Comparison of ENCODE assay signal across 23 cellular contexts in genomic region chr12:10170199-10170598, GRCh38. TPM values are rescaled to one million over a fixed set of nuclear protein-coding genes. Genes with fewer than 3 reads are reported as not detected.
DNase-seq lines count a peak whose midpoint lies in the region; FAIRE-seq and TF ChIP-seq lines count a peak whose summit lies in the region.
"Had no signal": no experiment of that assay in that cellular context is flagged by ENCODE, and none has a peak within 500 bp of the region (broad histone marks: within the 10 kb centered on the region; RNA-seq: fewer than 3 reads in every experiment).

No MANE protein-coding gene starts in this region.

- no peak for TF ChIP-seq POLR2A in suprapubic skin (IDR thresholded peaks at IDR 0.05)

- no peak for TF ChIP-seq EP300 in suprapubic skin (IDR thresholded peaks at IDR 0.05)

- no peaks in the 10 kb centered on the region for H3K9me3 ChIP-seq in suprapubic skin
- H3K9me3 ChIP-seq: ascending aorta, gastroesophageal sphincter, left ventricle myocardium inferior, SJCRH30 had no signal

- peak; percentile 77 for FAIRE-seq in TTC549 (lab: Jason Lieb, UNC)
- FAIRE-seq: colon, endothelial cell of umbilical vein, G401.6 had no signal

- H3K27me3 ChIP-seq in mesendoderm (ENCODE audit: insufficient read depth, low read length, poor library complexity) (no peaks in the 10 kb centered on the region), suprapubic skin (no peaks in the 10 kb centered on the region)
- H3K27me3 ChIP-seq: ascending aorta, gastroesophageal sphincter, SJCRH30 had no signal

- no peak overlapping the region for H2BK120ac ChIP-seq in mesendoderm (ENCODE audit: low read depth, low read length)

- no peak for TF ChIP-seq CTCF in suprapubic skin (IDR thresholded peaks at IDR 0.05)

- no peak overlapping the region for H4K8ac ChIP-seq in mesendoderm (ENCODE audit: low read depth, low read length)

- peak; percentile 56 for DNase-seq in ELR (ENCODE audit: low read depth)
- peak; percentile 89 for DNase-seq in NCI-H226
- peak; percentile 77 for DNase-seq in mesendoderm
- no peak for DNase-seq in T-helper 9 cell
- no peak for DNase-seq in NCI-H2107 treated with DMSO at 0.1 percent for 48 hours (lab: John Stamatoyannopoulos, UW; ENCODE audit: unreplicated experiment)
- no peak for DNase-seq in suprapubic skin (ENCODE audit: low spot score in 2 of 2)
- DNase-seq in COLO829 (ENCODE audit: low spot score): no peak
- DNase-seq: activated CD4-positive, alpha-beta T cell treated with anti-CD3 and anti-CD28 coated beads for 4 hours; activated CD8-positive, alpha-beta memory T cell treated with anti-CD3 and anti-CD28 coated beads, Interleukin-2, amount 50 U/mL, for 4 hours; activated gamma-delta T cell; left ventricle myocardium inferior; NCI-H1417; SJCRH30; stimulated activated CD4-positive, alpha-beta T cell treated with anti-CD3 and anti-CD28 coated beads, Interleukin-2, amount 100 ng/mL, for 24 hours had no signal

- H3K9ac ChIP-seq in mesendoderm (ENCODE audit: low read length): no peak overlapping the region
- H3K9ac ChIP-seq: KMS-11 had no signal

- no peak overlapping the region for H3K4me3 ChIP-seq in mesendoderm (ENCODE audit: low read length)
- no peak overlapping the region for H3K4me3 ChIP-seq in suprapubic skin
- H3K4me3 ChIP-seq: ascending aorta, gastroesophageal sphincter, GM23338, left ventricle myocardium inferior, SJCRH30 had no signal

- H2BK15ac ChIP-seq in mesendoderm (replicated peaks; ENCODE audit: low read depth): no peak overlapping the region

- no peak overlapping the region for H3K27ac ChIP-seq in mesendoderm (ENCODE audit: low read depth, low read length)
- no peak overlapping the region for H3K27ac ChIP-seq in suprapubic skin
- H3K27ac ChIP-seq: ascending aorta, gastroesophageal sphincter, KMS-11, left ventricle myocardium inferior, SJCRH30 had no signal

- no peak overlapping the region for H3K4ac ChIP-seq in mesendoderm (ENCODE audit: low read depth, low read length)

- no peak overlapping the region for H3K23ac ChIP-seq in mesendoderm (ENCODE audit: low read length)

- WGBS in mesendoderm (ENCODE audit: extremely low coverage, insufficient coverage, low lambda C conversion rate): no CpG with 5 or more reads among the region's 5 CpGs
- 79% methylated on average over 5 of the region's 5 CpGs for WGBS in suprapubic skin

- H2BK5ac ChIP-seq in mesendoderm (ENCODE audit: low read length): no peak overlapping the region

- no peaks in the 10 kb centered on the region for H3K79me2 ChIP-seq in mesendoderm (ENCODE audit: control insufficient read depth, insufficient read depth, low read length)

- H3K4me2 ChIP-seq in mesendoderm (ENCODE audit: low read length): no peak overlapping the region
- H3K4me2 ChIP-seq: GM23338, KMS-11 had no signal

- no peak overlapping the region for H3K18ac ChIP-seq in mesendoderm (ENCODE audit: low read length)

- H3K79me1 ChIP-seq in mesendoderm (ENCODE audit: low read length): no peaks in the 10 kb centered on the region

- no peaks in the 10 kb centered on the region for H3K36me3 ChIP-seq in mesendoderm (ENCODE audit: control insufficient read depth, insufficient read depth, low read length)
- H3K36me3 ChIP-seq in suprapubic skin: no peaks in the 10 kb centered on the region
- H3K36me3 ChIP-seq: ascending aorta, gastroesophageal sphincter, left ventricle myocardium inferior, SJCRH30 had no signal

- H3K56ac ChIP-seq in mesendoderm (ENCODE audit: low read length): no peak overlapping the region

- no peak overlapping the region for H2AK5ac ChIP-seq in mesendoderm (ENCODE audit: low read length)

- no peak overlapping the region for H4K5ac ChIP-seq in mesendoderm (ENCODE audit: low read length)

- H3K4me1 ChIP-seq in mesendoderm (ENCODE audit: control insufficient read depth, low read depth, low read length): peaks cover 3% of the 10 kb centered on the region
- H3K4me1 ChIP-seq in suprapubic skin: peaks cover 2% of the 10 kb centered on the region
- H3K4me1 ChIP-seq: ascending aorta, gastroesophageal sphincter, left ventricle myocardium inferior, SJCRH30 had no signal

RNA-seq across cellular contexts. Expression of gene OLR1, which starts 1.7 kb away (rescaled TPM):
- 0.90 TPM for polyA plus RNA-seq in mesendoderm (2013, experiment 1 of 2)
- polyA plus RNA-seq in mesendoderm (2013, experiment 2 of 2): 0.87 TPM
- total RNA-seq in suprapubic skin: not detected
- total RNA-seq: endothelial cell of umbilical vein, GM23338, SJCRH30 had no signal
- polyA plus RNA-seq: endothelial cell of umbilical vein, GM23338 had no signal

RNA-seq across cellular contexts. Expression of gene TMEM52B, which starts 8.6 kb away (rescaled TPM):
- 0.79 TPM for polyA plus RNA-seq in mesendoderm (2013, experiment 1 of 2)
- 0.57 TPM for polyA plus RNA-seq in mesendoderm (2013, experiment 2 of 2)
- total RNA-seq in suprapubic skin: under 1 TPM in 1 of 4 donors, not detected in 3; 0.16 TPM
- total RNA-seq: ascending aorta, GM23338, left ventricle myocardium inferior, osteoblast, SJCRH30 had no signal
- polyA plus RNA-seq: endothelial cell of umbilical vein, GM23338 had no signal

RNA-seq across cellular contexts. Expression of gene CLEC7A, which starts 40.2 kb away (rescaled TPM):
- polyA plus RNA-seq in mesendoderm (2013, experiment 1 of 2): 0.04 TPM
- not detected for polyA plus RNA-seq in mesendoderm (2013, experiment 2 of 2)
- total RNA-seq in suprapubic skin: 1 to 10 TPM; 3.7 to 6.6 (median 4.1) TPM
- total RNA-seq: endothelial cell of umbilical vein, GM23338, SJCRH30 had no signal
- polyA plus RNA-seq: endothelial cell of umbilical vein had no signal

RNA-seq across cellular contexts. Expression of gene GABARAPL1, which starts 42.5 kb away (rescaled TPM):
- polyA plus RNA-seq in mesendoderm (2013, experiment 1 of 2): 45.0 TPM
- 45.2 TPM for polyA plus RNA-seq in mesendoderm (2013, experiment 2 of 2)
- 10 to 100 TPM; 48.7 to 94.6 (median 81.1) TPM for total RNA-seq in suprapubic skin

Comparison
In these comparisons a context has a peak if more than half of its experiments do, and no peak if none do; other contexts are left out.
1. DNase-seq: peak in ELR (single experiment), NCI-H226 (single experiment) and mesendoderm (single experiment); none in T-helper 9 cell (single experiment), NCI-H2107 treated with DMSO at 0.1 percent for 48 hours (single experiment), suprapubic skin (0 of 2) and COLO829 (single experiment).